10 cellular contexts compared by ENCODE assay signal in the genomic region with DNA sequence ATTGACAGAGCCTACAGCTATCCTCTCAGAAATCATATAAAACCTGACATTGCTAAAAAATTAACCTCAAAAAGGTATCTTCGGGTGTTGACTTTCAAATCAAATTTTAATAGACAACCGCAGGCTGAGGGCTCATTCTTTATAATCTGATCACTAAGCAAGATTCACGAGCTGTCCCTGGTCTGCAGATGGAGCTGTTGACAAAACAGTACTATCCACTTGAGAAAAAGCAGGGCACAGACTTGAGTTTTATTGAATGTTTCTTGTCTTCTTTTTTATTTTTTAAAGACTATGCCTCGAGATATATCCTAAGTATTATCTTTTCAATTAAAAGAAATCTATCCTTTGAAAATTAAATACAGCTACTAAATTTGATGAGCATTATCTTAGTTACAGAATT.
A peak's percentile ranks its signal among the peaks of the same experiment; 100 is the strongest.
DNase-seq lines count a peak whose midpoint lies in the region; ATAC-seq, FAIRE-seq and TF ChIP-seq lines count a peak whose summit lies in the region.
"Had no signal": no experiment of that assay in that cellular context is flagged by ENCODE, and none has a peak within 500 bp of the region (broad histone marks: within the 10 kb centered on the region; RNA-seq: fewer than 3 reads in every experiment).

No MANE protein-coding gene starts in this region.

- H3K27ac ChIP-seq in H9 (ENCODE audit: insufficient read length, low read depth, low read length): no peak overlapping the region
- no peak overlapping the region for H3K27ac ChIP-seq in endodermal cell (ENCODE audit: low read depth, low read length)
- H3K27ac ChIP-seq in neural cell (ENCODE audit: low read length): peak overlapping the region; percentile 6
- H3K27ac ChIP-seq: psoas muscle had no signal

- TF ChIP-seq POLR2A in H54 (IDR thresholded peaks at IDR 0.05; ENCODE audit: low read depth, low read length): no peak

- H3K4me3 ChIP-seq in endodermal cell (ENCODE audit: low read length) (no peak overlapping the region), neural cell (ENCODE audit: low read length) (no peak overlapping the region)
- H3K4me3 ChIP-seq: psoas muscle had no signal

- WGBS in H9 (ENCODE audit: extremely low coverage, insufficient read length, low lambda C conversion rate): no CpG with 5 or more reads among the region's 4 CpGs
- 67 to 68% methylated on average over 3 of the region's 4 CpGs for WGBS in endodermal cell (ENCODE audit: insufficient coverage in 1 of 2, insufficient read length in 1 of 2), 2 experiments

- H3K9ac ChIP-seq in H9 (ENCODE audit: extremely low read depth, insufficient read length, low read length): no peak overlapping the region
- H3K9ac ChIP-seq in endodermal cell (ENCODE audit: extremely low read depth, low read length, poor library complexity, severe bottlenecking): no peak overlapping the region
- no peak overlapping the region for H3K9ac ChIP-seq in neural cell (ENCODE audit: low read length)

- H2BK15ac ChIP-seq in H9 (ENCODE audit: low read depth, low read length): no peak overlapping the region

- H3K4me2 ChIP-seq in H9 (ENCODE audit: insufficient read depth, insufficient read length, low read length) (no peak overlapping the region), neural cell (ENCODE audit: low read length) (no peak overlapping the region)

- no peaks in the 10 kb centered on the region for H4K20me1 ChIP-seq in H9 (ENCODE audit: control insufficient read depth, insufficient read depth, insufficient read length)
- no peaks in the 10 kb centered on the region for H4K20me1 ChIP-seq in neural cell (ENCODE audit: insufficient read depth)

- DNase-seq in H9 (no peak), NCI-H460 (ENCODE audit: extremely low read depth, low read depth) (peak; percentile 7), endodermal cell (no peak), H54 (ENCODE audit: insufficient read length, low spot score) (no peak)
- no peak for DNase-seq in activated CD8-positive, alpha-beta memory T cell treated with anti-CD3 and anti-CD28 coated beads, Interleukin-2, amount 50 U/mL, for 4 hours
- DNase-seq: effector CD4-positive, alpha-beta T cell; NCI-H187; psoas muscle had no signal

- TF ChIP-seq CTCF in H9 (conservative IDR thresholded peaks at IDR 0.05) (peak; percentile 34; the same call in 2 of the 3 replicates), endodermal cell (conservative IDR thresholded peaks at IDR 0.05) (peak; percentile 33), neural cell (IDR thresholded peaks at IDR 0.05; ENCODE audit: poor library complexity, severe bottlenecking) (peak; percentile 56)

- H3K36me3 Mint-ChIP-seq in H9 (ENCODE audit: insufficient read depth in 1 of 3, low read depth in 3 of 3) (peaks cover 4 to 20% (median 6%) of the 10 kb centered on the region in 3 experiments), endodermal cell (ENCODE audit: low read depth) (peaks cover 1% of the 10 kb centered on the region)

- no peak overlapping the region for H3K18ac ChIP-seq in H9 (ENCODE audit: insufficient read length, low read depth, low read length)

- H3K79me1 ChIP-seq in H9 (ENCODE audit: insufficient read depth, low read depth, low read length, poor library complexity, severe bottlenecking): no peaks in the 10 kb centered on the region

- no peak overlapping the region for H2BK120ac ChIP-seq in H9 (ENCODE audit: low read depth, low read length, poor library complexity, severe bottlenecking)

- no peak overlapping the region for H3K23ac ChIP-seq in H9 (ENCODE audit: insufficient read length, low read depth, low read length)

- H2BK12ac ChIP-seq in H9 (ENCODE audit: insufficient read length, low read depth, low read length): no peak overlapping the region

- H3K9me3 Mint-ChIP-seq in H9: peaks cover 16 to 23% of the 10 kb centered on the region in 2 experiments
- peaks cover 17% of the 10 kb centered on the region for H3K9me3 Mint-ChIP-seq in endodermal cell

- H3K4me3 Mint-ChIP-seq in H9 (no peak overlapping the region), endodermal cell (no peak overlapping the region)

- no peaks in the 10 kb centered on the region for H3K27me3 ChIP-seq in H9 (ENCODE audit: insufficient read depth, low read length)
- H3K27me3 ChIP-seq in endodermal cell (ENCODE audit: control insufficient read depth, insufficient read depth, low read length, poor library complexity, severe bottlenecking): no peaks in the 10 kb centered on the region
- no peaks in the 10 kb centered on the region for H3K27me3 ChIP-seq in neural cell (ENCODE audit: insufficient read depth, low read depth, low read length)

- H3K36me3 ChIP-seq in endodermal cell (ENCODE audit: control insufficient read depth, insufficient read depth, low read length) (no peaks in the 10 kb centered on the region), neural cell (ENCODE audit: insufficient read depth, low read length) (no peaks in the 10 kb centered on the region)

- no peak overlapping the region for H3K14ac ChIP-seq in H9 (ENCODE audit: insufficient read depth, low read length)

- no peak overlapping the region for H3K56ac ChIP-seq in H9 (ENCODE audit: insufficient read length, low read depth, low read length)

- no peaks in the 10 kb centered on the region for H3K4me1 ChIP-seq in H9 (ENCODE audit: insufficient read depth, low read length)
- no peaks in the 10 kb centered on the region for H3K4me1 ChIP-seq in endodermal cell (ENCODE audit: control insufficient read depth, insufficient read depth, low read length)
- H3K4me1 ChIP-seq: psoas muscle had no signal

- no peak overlapping the region for H4K8ac ChIP-seq in H9 (replicated peaks; ENCODE audit: insufficient read length, low read depth, low read length)

- H3K4ac ChIP-seq in H9 (ENCODE audit: low read depth, low read length): no peak overlapping the region

- no peaks in the 10 kb centered on the region for H3F3A ChIP-seq in neural cell (ENCODE audit: insufficient read depth, low read length, poor library complexity, severe bottlenecking)

- no peaks in the 10 kb centered on the region for H3K23me2 ChIP-seq in H9 (ENCODE audit: insufficient read length, low read depth, low read length, poor library complexity, severe bottlenecking)

- H3K9me3 ChIP-seq in H9 (ENCODE audit: control insufficient read depth, low read depth, low read length): no peaks in the 10 kb centered on the region
- H3K9me3 ChIP-seq in endodermal cell (ENCODE audit: control insufficient read depth, low read length): peaks cover 16% of the 10 kb centered on the region
- H3K9me3 ChIP-seq in neural cell (ENCODE audit: low read length): no peaks in the 10 kb centered on the region

- no peak overlapping the region for H3T11ph ChIP-seq in H9 (ENCODE audit: low read length)

- H2AK5ac ChIP-seq in H9 (ENCODE audit: insufficient read length, low read length): no peak overlapping the region

- peak; percentile 68 for TF ChIP-seq RAD21 in neural cell (conservative IDR thresholded peaks at IDR 0.05)

- no peaks in the 10 kb centered on the region for H3K4me1 Mint-ChIP-seq in H9
- no peaks in the 10 kb centered on the region for H3K4me1 Mint-ChIP-seq in endodermal cell

- ATAC-seq in GM19351 (IDR thresholded peaks at IDR 0.05; ENCODE audit: unreplicated experiment): no peak

- no peak overlapping the region for H4K5ac ChIP-seq in H9 (ENCODE audit: insufficient read length, low read depth, low read length)

- no peaks in the 10 kb centered on the region for H3K9me2 ChIP-seq in neural cell (ENCODE audit: insufficient read depth, low read length)

- no peak overlapping the region for H2BK20ac ChIP-seq in H9 (ENCODE audit: low read depth, low read length, poor library complexity, severe bottlenecking)

- H3K27me3 Mint-ChIP-seq in H9 (ENCODE audit: low read depth) (no peaks in the 10 kb centered on the region), endodermal cell (ENCODE audit: insufficient read depth) (no peaks in the 10 kb centered on the region)

- no peak for TF ChIP-seq EP300 in neural cell (conservative IDR thresholded peaks at IDR 0.05; ENCODE audit: poor library complexity, severe bottlenecking)

- H2BK5ac ChIP-seq in H9 (ENCODE audit: insufficient read length, low read length): no peak overlapping the region

- H3K79me2 ChIP-seq in H9 (ENCODE audit: insufficient read depth, low read length) (no peaks in the 10 kb centered on the region), neural cell (replicated peaks; ENCODE audit: insufficient read depth, low read length) (no peaks in the 10 kb centered on the region)

- H2AFZ ChIP-seq in H9 (ENCODE audit: low read length): no peak overlapping the region
- no peak overlapping the region for H2AFZ ChIP-seq in neural cell (ENCODE audit: low read depth, low read length)

- H3K27ac Mint-ChIP-seq in H9 (no peak overlapping the region), endodermal cell (no peak overlapping the region)

- FAIRE-seq in H54 (lab: Jason Lieb, UNC): no peak

- H4K91ac ChIP-seq in H9 (ENCODE audit: insufficient read length, low read depth, low read length): no peak overlapping the region

TF ChIP-seq in neural cell, 6 proteins besides CTCF, POLR2A, EP300 and RAD21 (continues in another document):
- TF ChIP-seq REST (IDR thresholded peaks at IDR 0.05; ENCODE audit: borderline replicate concordance): no peak
- peak; percentile 66 for TF ChIP-seq SMC3 (conservative IDR thresholded peaks at IDR 0.05; ENCODE audit: poor library complexity)
- no peak for TF ChIP-seq POLR2AphosphoS5 (IDR thresholded peaks at IDR 0.05)
- TF ChIP-seq EZH2 (IDR thresholded peaks at IDR 0.05; ENCODE audit: borderline replicate concordance, insufficient read depth, low read length, poor library complexity, severe bottlenecking): no peak
